ENCODE assay signal across 8 cellular contexts in genomic region chr20:49278036-49278816, GRCh38. TPM values are rescaled to one million over a fixed set of nuclear protein-coding genes. Genes with fewer than 3 reads are reported as not detected.
DNase-seq lines count a peak whose midpoint lies in the region; ATAC-seq, FAIRE-seq and TF ChIP-seq lines count a peak whose summit lies in the region.

ZNFX1 (minus strand) TSS chr20:49278057; CDS start chr20:49275839, 2,218 bp downstream.

- H3K9me3 ChIP-seq in pancreas (no peaks in the 10 kb centered on the region), tibial artery (peaks cover 0 to 7% (median 0%) of the 10 kb centered on the region in 3 donors)

- H3K4me3 ChIP-seq in GM12864 (ENCODE audit: low read depth, low read length) (peak within 1 kb of the TSS; percentile 87), pancreas (peak within 1 kb of the TSS; percentile 72 to 79 (median 76)), tibial artery (peak within 1 kb of the TSS; percentile 82 to 94)

- peak within 1 kb of the TSS; percentile 84 to 95 (median 94) for H3K27ac ChIP-seq in pancreas
- peak within 1 kb of the TSS; percentile 92 to 96 for H3K27ac ChIP-seq in tibial artery

- FAIRE-seq in pancreas (lab: Jason Lieb, UNC), result no peak

- TF ChIP-seq CTCF in GM12864 (IDR thresholded peaks at IDR 0.05; ENCODE audit: low read depth, low read length, missing control alignments), result no peak
- no peak for TF ChIP-seq CTCF in pancreas (IDR thresholded peaks at IDR 0.05)
- no peak for TF ChIP-seq CTCF in tibial artery (IDR thresholded peaks at IDR 0.05)

- H3K36me3 ChIP-seq in pancreas (peaks cover 8 to 37% (median 35%) of the 10 kb centered on the region in 3 donors), tibial artery (peaks cover 46 to 63% (median 58%) of the 10 kb centered on the region in 3 donors)

- no peaks in the 10 kb centered on the region for H3K27me3 ChIP-seq in pancreas
- H3K27me3 ChIP-seq in tibial artery, result no peaks in the 10 kb centered on the region

- ATAC-seq in HG02759 (IDR thresholded peaks at IDR 0.05; ENCODE audit: unreplicated experiment), result peak; percentile 87
- peak; percentile 97 for ATAC-seq in Right ventricle myocardium inferior
- ATAC-seq in pancreas, result peak; percentile 90 to 94 (median 94)

- intact Hi-C loops in Right ventricle myocardium inferior (cut with DNase I), result loop anchor here (2.0 kb wide), 1 partner anchor 89 kb away; the partner anchor contains the start of gene STAU1
- intact Hi-C loops in pancreas (cut with DNase I), result no loop called here
- intact Hi-C loops in tibial artery (cut with DNase I; ENCODE audit: low total_unique reads), result no loop called here

- WGBS in pancreas, 2 donors, result 0 to 1% methylated on average over 65 to 80 of the region's 80 CpGs

- H3K4me1 ChIP-seq in pancreas (peaks cover 10 to 33% (median 10%) of the 10 kb centered on the region in 3 donors), tibial artery (peaks cover 0 to 70% (median 33%) of the 10 kb centered on the region in 4 donors)

- DNase-seq in GM12864 (ENCODE audit: low read depth), result peak; percentile 94
- peak; percentile 98 to 100 (median 99) for DNase-seq in NCI-H1417 (lab: John Stamatoyannopoulos, UW)
- peak; percentile 96 to 97 for DNase-seq in SW 1271 (lab: John Stamatoyannopoulos, UW)
- DNase-seq in activated naive CD8-positive, alpha-beta T cell treated with anti-CD3 and anti-CD28 coated beads, Interleukin-2, amount 50 U/mL, for 16 hours (ENCODE audit: low read depth, low spot score), result peak; percentile 94
- peak; percentile 100 for DNase-seq in Right ventricle myocardium inferior (ENCODE audit: missing footprints)
- peak; percentile 98 to 100 (median 99) for DNase-seq in pancreas
- DNase-seq in tibial artery, result peak; percentile 99 to 100

RNA-seq across cellular contexts. Expression of gene ZNFX1, which starts in this region (rescaled TPM):
- 21.0 TPM for total RNA-seq in Right ventricle myocardium inferior
- total RNA-seq in pancreas, result 10 to 100 TPM in 2 of 6 donors, 1 to 10 TPM in 4; 5.9 to 15.7 (median 7.2) TPM
- polyA plus RNA-seq in pancreas, result 1 to 10 TPM; 4.3 to 6.2 TPM

Comparison
In these comparisons a context has a peak if more than half of its experiments do, and no peak if none do; other contexts are left out.
1. Peak in every context shown above with its lines: DNase-seq, ATAC-seq, H3K4me3 ChIP-seq and H3K27ac ChIP-seq.